In the genomic region with DNA sequence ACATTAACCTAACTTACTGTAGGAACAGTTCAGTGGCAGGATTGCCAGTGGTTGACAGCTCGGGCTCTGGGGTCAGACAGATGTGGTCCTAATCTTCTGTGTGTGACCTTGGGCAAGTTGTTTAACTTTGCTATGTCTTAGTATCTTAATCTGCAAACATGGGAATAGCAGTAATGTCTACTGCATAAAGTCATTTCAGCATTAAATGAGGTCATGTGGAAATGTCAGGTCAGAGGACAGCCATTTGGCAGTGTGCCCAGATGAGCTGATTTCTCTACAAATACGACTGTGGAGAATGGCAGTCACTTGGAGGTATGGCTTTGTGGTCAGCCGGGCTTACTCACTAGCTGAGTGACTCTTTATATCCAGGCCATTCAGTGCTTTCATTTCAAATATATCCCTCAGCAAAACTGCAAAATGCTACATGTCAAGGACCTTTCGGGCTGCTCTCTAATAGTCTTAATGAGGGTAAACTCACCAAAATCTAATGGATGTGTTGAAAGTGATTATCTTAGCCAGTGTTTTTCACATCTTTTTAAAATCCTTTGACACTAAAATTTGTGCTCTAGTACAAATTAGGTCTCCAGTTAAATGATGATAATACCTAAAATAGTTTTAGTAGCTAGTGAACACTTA, we compare ENCODE assay signal across 8 cellular contexts.
DNase-seq lines count a peak whose midpoint lies in the region; ATAC-seq and TF ChIP-seq lines count a peak whose summit lies in the region.

No MANE protein-coding gene starts in this region.

- ATAC-seq in Right ventricle myocardium inferior (peak; percentile 66), HG02970 (IDR thresholded peaks at IDR 0.05; ENCODE audit: low FRiP score, unreplicated experiment) (peak; percentile 73), foreskin keratinocyte (peak; percentile 87)

- H3K4me1 ChIP-seq in foreskin keratinocyte (no peaks in the 10 kb centered on the region), Karpas-422 (ENCODE audit: low read length) (no peaks in the 10 kb centered on the region)

- intact Hi-C loops in Right ventricle myocardium inferior (cut with DNase I): loop anchor here (10.0 kb wide), 2 partner anchors 530 to 950 kb away; no protein-coding TSS in a partner anchor
- intact Hi-C loops in cardiac septum (cut with DNase I): no loop called here

- no peaks in the 10 kb centered on the region for H4K20me1 ChIP-seq in Karpas-422 (ENCODE audit: insufficient read depth, low read depth, low read length)

- no peaks in the 10 kb centered on the region for H3K9me3 ChIP-seq in Karpas-422 (ENCODE audit: low read length)

- H3K27ac ChIP-seq in foreskin keratinocyte: no peak overlapping the region
- H3K27ac ChIP-seq in Karpas-422 (ENCODE audit: low read length): no peak overlapping the region

- no peak overlapping the region for H3K4me2 ChIP-seq in Karpas-422 (ENCODE audit: low read depth, low read length, poor library complexity, severe bottlenecking)

- no peak overlapping the region for H2AFZ ChIP-seq in Karpas-422 (ENCODE audit: low read length)

- H3K36me3 ChIP-seq in Karpas-422 (ENCODE audit: insufficient read depth, low read length): no peaks in the 10 kb centered on the region

- no peaks in the 10 kb centered on the region for H3K9me2 ChIP-seq in Karpas-422 (replicated peaks; ENCODE audit: insufficient read depth, low read length)

- no peak overlapping the region for H3K9ac ChIP-seq in Karpas-422 (ENCODE audit: low read length)

- H3K4me3 ChIP-seq in Karpas-422 (ENCODE audit: low read length): no peak overlapping the region

- TF ChIP-seq CTCF in foreskin keratinocyte (conservative IDR thresholded peaks at IDR 0.05): no peak

- DNase-seq in Right ventricle myocardium inferior (ENCODE audit: missing footprints) (peak; percentile 73), cardiac septum (ENCODE audit: low spot score) (no peak), NCI-H2227 (lab: John Stamatoyannopoulos, UW; ENCODE audit: unreplicated experiment) (peak; percentile 75), foreskin keratinocyte (peak; percentile 37 to 69), smooth muscle cell of the brain vasculature (ENCODE audit: low read depth, low spot score) (peak; percentile 87), Karpas-422 (no peak)
- DNase-seq in activated CD8-positive, alpha-beta memory T cell treated with anti-CD3 and anti-CD28 coated beads, Interleukin-2, amount 50 U/mL, for 4 hours: peak; percentile 58

- H3K27me3 ChIP-seq in foreskin keratinocyte: no peaks in the 10 kb centered on the region
- H3K27me3 ChIP-seq in Karpas-422 (ENCODE audit: low read length): no peaks in the 10 kb centered on the region

- H3K79me2 ChIP-seq in Karpas-422 (ENCODE audit: low read length): no peaks in the 10 kb centered on the region

Comparison
In these comparisons a context has a peak if more than half of its experiments do, and no peak if none do; other contexts are left out.
1. DNase-seq: peak in Right ventricle myocardium inferior (single experiment), NCI-H2227 (single experiment), activated CD8-positive, alpha-beta memory T cell treated with anti-CD3 and anti-CD28 coated beads, Interleukin-2, amount 50 U/mL, for 4 hours (single experiment), foreskin keratinocyte (2 of 2) and smooth muscle cell of the brain vasculature (single experiment); none in cardiac septum (single experiment) and Karpas-422 (single experiment).
2. Peak in every context shown above with its lines, with median percentiles within 50 percentile points of each other: ATAC-seq.